Comparison of ENCODE assay signal across 25 cellular contexts in genomic region chr1:25050165-25050564, GRCh38.
"Had no signal": no experiment of that assay in that cellular context is flagged by ENCODE, and none has a peak within 500 bp of the region (broad histone marks: within the 10 kb centered on the region; RNA-seq: fewer than 3 reads in every experiment).

No MANE protein-coding gene starts in this region.

- H3K4me1 ChIP-seq: left lung, lower lobe of right lung, parathyroid adenoma, right atrium auricular region, right lobe of liver, suprapubic skin, tibial artery, upper lobe of right lung, vagina had no signal

- H3K9ac ChIP-seq: parathyroid adenoma had no signal

- DNase-seq: hypothalamus; immature natural killer cell; kidney; left colon; left lung; lower lobe of right lung; mammary epithelial cell; mesenchymal stem cell; naive thymus-derived CD8-positive, alpha-beta T cell; nucleus accumbens; right lobe of liver; stimulated activated CD4-positive, alpha-beta T cell treated with anti-CD3 and anti-CD28 coated beads, Interleukin-12 subunit alpha, Interleukin-12 subunit beta, amount 100 ng/mL, for 4 hours; stimulated activated CD4-positive, alpha-beta T cell treated with anti-CD3 and anti-CD28 coated beads, Interleukin-15, amount 100 ng/mL, for 24 hours; stimulated activated CD4-positive, alpha-beta T cell treated with anti-CD3 and anti-CD28 coated beads, Interleukin-2, amount 100 ng/mL, for 24 hours; stimulated activated CD4-positive, alpha-beta T cell treated with anti-CD3 and anti-CD28 coated beads, Interleukin-4, amount 100 ng/mL, for 1 hour; stimulated activated naive CD4-positive, alpha-beta T cell; tibial artery; trophoblast cell; upper lobe of right lung had no signal

- H3K79me2 ChIP-seq: parathyroid adenoma had no signal

- H3K27ac ChIP-seq: left lung, lower lobe of right lung, parathyroid adenoma, right atrium auricular region, right lobe of liver, skin epidermis, suprapubic skin, thoracic aorta, tibial artery, upper lobe of right lung, vagina had no signal

- H3K36me3 ChIP-seq: left lung, lower lobe of right lung, right atrium auricular region, right lobe of liver, suprapubic skin, thoracic aorta, tibial artery, upper lobe of right lung, vagina had no signal

- H3K27me3 ChIP-seq: right atrium auricular region, right lobe of liver, upper lobe of right lung, vagina had no signal

- H2AFZ ChIP-seq: parathyroid adenoma had no signal

- H3K9me3 ChIP-seq: left lung, lower lobe of right lung, right atrium auricular region, right lobe of liver, suprapubic skin, thoracic aorta, tibial artery, upper lobe of right lung, vagina had no signal

- H3K4me3 ChIP-seq: left lung, lower lobe of right lung, right atrium auricular region, right lobe of liver, skin epidermis, suprapubic skin, thoracic aorta, tibial artery, upper lobe of right lung, vagina had no signal
